In genomic region chr5:109691248-109691574, GRCh38 we compare ENCODE assay signal across 8 cellular contexts. TPM values are rescaled to one million over a fixed set of nuclear protein-coding genes. Genes with fewer than 3 reads are reported as not detected.
DNase-seq lines count a peak whose midpoint lies in the region; ATAC-seq and TF ChIP-seq lines count a peak whose summit lies in the region.

No MANE protein-coding gene starts in this region.

- TF ChIP-seq CTCF in CD14-positive monocyte (IDR thresholded peaks at IDR 0.05) (no peak), LNCaP clone FGC (IDR thresholded peaks at IDR 0.05; ENCODE audit: control insufficient read depth, extremely low read depth, insufficient read depth) (no peak)

- H3K4me1 ChIP-seq in naive thymus-derived CD4-positive, alpha-beta T cell (ENCODE audit: control insufficient read depth in 2 of 2, insufficient read depth in 2 of 2, low read length in 2 of 2) = peaks cover 29 to 30% of the 10 kb centered on the region in 2 donors

- peaks cover 61% of the 10 kb centered on the region for H3K4me1 Mint-ChIP-seq in CD14-positive monocyte
- H3K4me1 Mint-ChIP-seq in central memory CD8-positive, alpha-beta T cell = peaks cover 55% of the 10 kb centered on the region
- peaks cover 28 to 55% (median 54%) of the 10 kb centered on the region in 7 donors for H3K4me1 Mint-ChIP-seq in naive thymus-derived CD4-positive, alpha-beta T cell

- H3K4me3 ChIP-seq in LNCaP clone FGC (ENCODE audit: low read depth, low read length) = peak overlapping the region; percentile 76
- H3K4me3 ChIP-seq in naive thymus-derived CD4-positive, alpha-beta T cell (ENCODE audit: low read length) = peak overlapping the region; percentile 94

- peaks cover 0 to 11% (median 0%) of the 10 kb centered on the region in 3 experiments for H3K36me3 ChIP-seq in naive thymus-derived CD4-positive, alpha-beta T cell (ENCODE audit: control insufficient read depth in 2 of 3, insufficient read depth in 3 of 3, low read length in 3 of 3)

- H3K36me3 Mint-ChIP-seq in CD14-positive monocyte = peaks cover 5 to 6% of the 10 kb centered on the region in 2 donors
- peaks cover 22% of the 10 kb centered on the region for H3K36me3 Mint-ChIP-seq in central memory CD8-positive, alpha-beta T cell (ENCODE audit: insufficient read depth)
- peaks cover 0 to 6% (median 0%) of the 10 kb centered on the region in 5 donors for H3K36me3 Mint-ChIP-seq in naive thymus-derived CD4-positive, alpha-beta T cell

- POLR2A ChIA-PET in naive thymus-derived CD4-positive, alpha-beta T cell (lab: Charles Lee) = interaction anchor here (0.6 to 3.8 kb wide), 8 partner anchors 10 to 363 kb away, joined by 3 to 46 read pairs (median 10); partner anchors contain the start of gene PJA2

- H3K4me3 Mint-ChIP-seq in CD14-positive monocyte = peak overlapping the region; percentile 87 to 98
- peak overlapping the region; percentile 88 for H3K4me3 Mint-ChIP-seq in central memory CD8-positive, alpha-beta T cell
- peak overlapping the region; percentile 87 to 96 (median 94) for H3K4me3 Mint-ChIP-seq in naive thymus-derived CD4-positive, alpha-beta T cell

- intact Hi-C loops in CD14-positive monocyte (cut with micrococcal nuclease) = loop anchor here (2.0 kb wide), 1 partner anchor 34 kb away; no protein-coding TSS in a partner anchor
- intact Hi-C loops in naive thymus-derived CD4-positive, alpha-beta T cell (cut with micrococcal nuclease) = loop anchor here (1.0 to 10.0 kb wide), 10 partner anchors 9 to 1541 kb away; partner anchors contain the start of gene CAMK4 (in 1 of the 2)

- H3K9me3 ChIP-seq in naive thymus-derived CD4-positive, alpha-beta T cell (ENCODE audit: control insufficient read depth in 2 of 3, low read length in 3 of 3) = peaks cover 0 to 4% (median 0%) of the 10 kb centered on the region in 3 experiments

- no peak for ATAC-seq in central memory CD8-positive, alpha-beta T cell (replicated peaks; ENCODE audit: extremely low read depth, poor library complexity, severe bottlenecking)
- peak; percentile 0 for ATAC-seq in naive thymus-derived CD4-positive, alpha-beta T cell
- no peak for ATAC-seq in HG03565 (IDR thresholded peaks at IDR 0.05; ENCODE audit: unreplicated experiment)
- no peak for ATAC-seq in GM19035 (IDR thresholded peaks at IDR 0.05; ENCODE audit: unreplicated experiment)

- in situ Hi-C loops in G401 (cut with HindIII; ENCODE audit: low sequenced_read_pairs) = no loop called here

- CTCF ChIA-PET in naive thymus-derived CD4-positive, alpha-beta T cell (lab: Charles Lee) = interaction anchor here (1.0 kb wide), 2 partner anchors 363 to 651 kb away, joined by 3 read pairs; no protein-coding TSS in a partner anchor

- no peaks in the 10 kb centered on the region for H3K27me3 ChIP-seq in naive thymus-derived CD4-positive, alpha-beta T cell (ENCODE audit: control insufficient read depth in 2 of 2, insufficient read depth in 2 of 2, low read length in 2 of 2)

- peak overlapping the region; percentile 93 for H3K27ac ChIP-seq in naive thymus-derived CD4-positive, alpha-beta T cell (ENCODE audit: low read depth, low read length)

- DNase-seq in CD14-positive monocyte (ENCODE audit: low spot score) (no peak), LNCaP clone FGC (ENCODE audit: low read depth) (no peak), T-helper 9 cell (no peak), G401 (ENCODE audit: low spot score) (no peak)
- no peak for DNase-seq in central memory CD8-positive, alpha-beta T cell (ENCODE audit: low spot score in 2 of 2)
- peak in 1 of 9 donors; percentile 34 for DNase-seq in naive thymus-derived CD4-positive, alpha-beta T cell

- peaks cover 0 to 11% (median 2%) of the 10 kb centered on the region in 7 donors for H3K9me3 Mint-ChIP-seq in CD14-positive monocyte
- H3K9me3 Mint-ChIP-seq in central memory CD8-positive, alpha-beta T cell = no peaks in the 10 kb centered on the region
- H3K9me3 Mint-ChIP-seq in naive thymus-derived CD4-positive, alpha-beta T cell = peaks cover 0 to 7% (median 0%) of the 10 kb centered on the region in 11 donors

- peak overlapping the region in 6 of 7 donors; percentile 83 to 96 (median 90) for H3K27ac Mint-ChIP-seq in CD14-positive monocyte
- H3K27ac Mint-ChIP-seq in central memory CD8-positive, alpha-beta T cell (ENCODE audit: low read depth) = peak overlapping the region; percentile 88
- peak overlapping the region; percentile 80 to 96 (median 88) for H3K27ac Mint-ChIP-seq in naive thymus-derived CD4-positive, alpha-beta T cell

- no peaks in the 10 kb centered on the region for H3K27me3 Mint-ChIP-seq in CD14-positive monocyte (ENCODE audit: low read depth in 3 of 3)
- H3K27me3 Mint-ChIP-seq in central memory CD8-positive, alpha-beta T cell = no peaks in the 10 kb centered on the region
- no peaks in the 10 kb centered on the region for H3K27me3 Mint-ChIP-seq in naive thymus-derived CD4-positive, alpha-beta T cell

RNA-seq across cellular contexts. Expression of gene MAN2A1, which starts 1.5 kb away (rescaled TPM):
- 10 to 100 TPM; 20.1 to 23.0 TPM for polyA plus RNA-seq in CD14-positive monocyte
- total RNA-seq in naive thymus-derived CD4-positive, alpha-beta T cell = 100 to 1,000 TPM in 1 of 5 experiments, 10 to 100 TPM in 4; 36.2 to 107 (median 68.6) TPM
- 10 to 100 TPM; 24.9 to 26.7 TPM for polyA plus RNA-seq in naive thymus-derived CD4-positive, alpha-beta T cell
- 21.5 and 22.0 TPM in 2 replicates for total RNA-seq in G401 (2014; rRNA removed; shearing (Covaris generic))
